33 cellular contexts compared by ENCODE assay signal in the genomic region with DNA sequence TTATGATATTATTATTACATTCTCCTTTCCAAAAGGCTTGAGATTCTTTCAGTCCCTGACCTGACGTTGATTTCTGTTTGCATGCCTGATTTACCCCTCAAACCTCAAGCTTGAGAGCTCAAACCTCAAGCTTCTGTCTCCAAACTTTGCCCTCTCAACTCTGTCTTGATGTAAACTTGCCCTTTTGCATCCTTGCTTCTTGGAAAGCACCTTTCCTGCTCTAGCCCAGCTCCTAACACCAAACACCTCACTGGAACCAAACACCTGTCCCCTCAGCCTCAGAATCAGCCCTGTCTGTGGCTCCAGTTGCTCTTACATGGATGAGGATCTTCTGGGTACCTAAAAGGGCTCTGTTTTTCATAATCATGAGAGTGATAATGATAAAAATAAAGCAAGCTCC.
"Had no signal": no experiment of that assay in that cellular context is flagged by ENCODE, and none has a peak within 500 bp of the region (broad histone marks: within the 10 kb centered on the region; RNA-seq: fewer than 3 reads in every experiment).

No MANE protein-coding gene starts in this region.

- H3K4me1 ChIP-seq: adrenal gland, ascending aorta, body of pancreas, breast epithelium had no signal

- H3K27me3 ChIP-seq: ascending aorta, body of pancreas, brain microvascular endothelial cell, cardiac muscle cell had no signal

- H3K9me3 ChIP-seq: adrenal gland, ascending aorta, body of pancreas had no signal

- DNase-seq: activated effector memory CD4-positive, alpha-beta T cell treated with anti-CD3 and anti-CD28 coated beads, Interleukin-2, amount 50 U/mL, for 16 hours; activated effector memory CD4-positive, alpha-beta T cell treated with Interleukin-2 at 50 U/mL for 16 hours; activated gamma-delta T cell; activated gamma-delta T cell treated with Interleukin-2 at 50 U/mL for 16 hours; activated naive CD4-positive, alpha-beta T cell; activated naive CD4-positive, alpha-beta T cell treated with anti-CD3 and anti-CD28 coated beads for 36 hours; activated naive CD4-positive, alpha-beta T cell treated with anti-CD3 and anti-CD28 coated beads, Interleukin-2, amount 10 ng/mL, durations not matched to agents 7 days and 5 days; activated naive CD4-positive, alpha-beta T cell treated with anti-CD3 and anti-CD28 coated beads, Interleukin-2, amount 50 U/mL, for 16 hours; activated naive CD4-positive, alpha-beta T cell treated with Interleukin-2 at 50 U/mL for 16 hours; activated naive CD8-positive, alpha-beta T cell treated with anti-CD3 and anti-CD28 coated beads for 36 hours; activated naive CD8-positive, alpha-beta T cell treated with anti-CD3 and anti-CD28 coated beads, Interleukin-2, amount 10 ng/mL, durations not matched to agents 7 days and 5 days; activated naive CD8-positive, alpha-beta T cell treated with anti-CD3 and anti-CD28 coated beads, Interleukin-2, amount 50 U/mL, for 24 hours; activated T-cell treated with anti-CD3 and anti-CD28 coated beads, Interleukin-2, amount 50 U/mL, for 24 hours; activated T-cell treated with anti-CD3 and anti-CD28 coated beads, Interleukin-2, amount 50 U/mL, for 4 hours; activated T-cell treated with anti-CD3 and anti-CD28 coated beads, Interleukin-2, amount 50 U/mL, for 48 hours; activated T-cell treated with anti-CD3 and anti-CD28 coated beads, Interleukin-2, amount 50 U/mL, for 72 hours; adrenal gland; amniotic stem cell; amygdala; anterior cingulate cortex; aorta; body of pancreas; brain microvascular endothelial cell; caudate nucleus; central memory CD4-positive, alpha-beta T cell; cerebellar nuclear complex had no signal

- FAIRE-seq: astrocyte, bronchial epithelial cell had no signal

- ATAC-seq: activated naive CD4-positive, alpha-beta T cell treated with anti-CD3 and anti-CD28 coated beads, Interleukin-2, amount 50 U/mL, for 72 hours; activated naive CD8-positive, alpha-beta T cell treated with anti-CD3 and anti-CD28 coated beads, Interleukin-2, amount 50 U/mL, for 24 hours; activated T-cell treated with anti-CD3 and anti-CD28 coated beads, Interleukin-2, amount 50 U/mL, for 4 hours; activated T-cell treated with anti-CD3 and anti-CD28 coated beads, Interleukin-2, amount 50 U/mL, for 72 hours; activated T-helper 17 cell treated with anti-CD3 and anti-CD28 coated beads, Interleukin-2, amount 50 U/mL, for 72 hours; body of pancreas had no signal

- H3K4me3 ChIP-seq: adrenal gland, ascending aorta, body of pancreas, breast epithelium, cardiac muscle cell had no signal

- H3K36me3 ChIP-seq: adrenal gland, ascending aorta, brain microvascular endothelial cell, breast epithelium, cardiac muscle cell had no signal

- H3K27ac ChIP-seq: adrenal gland, ascending aorta, body of pancreas, brain microvascular endothelial cell, breast epithelium, cardiac muscle cell had no signal
